ENCODE assay signal across 20 cellular contexts in the genomic region with DNA sequence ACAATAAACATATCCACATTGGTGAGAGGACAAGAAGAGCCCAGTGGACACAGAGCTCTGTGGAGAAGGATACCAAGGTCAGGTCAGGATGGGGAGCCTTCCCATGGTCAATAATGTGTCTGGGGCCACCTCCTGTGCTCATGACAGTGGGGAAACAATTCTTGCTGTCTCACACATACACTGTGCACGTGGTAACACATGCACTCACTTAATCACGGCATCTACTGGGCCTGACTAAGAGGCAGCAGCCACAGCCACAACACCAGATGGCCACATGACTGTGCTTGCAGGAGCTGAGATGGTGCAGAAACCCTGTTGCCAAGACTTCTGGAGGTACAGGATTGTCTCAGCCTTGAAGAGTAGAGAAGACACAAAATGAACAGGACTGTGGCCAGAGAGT. TPM values are rescaled to one million over a fixed set of nuclear protein-coding genes. Genes with fewer than 3 reads are reported as not detected.
"Had no signal": no experiment of that assay in that cellular context is flagged by ENCODE, and none has a peak within 500 bp of the region (broad histone marks: within the 10 kb centered on the region; RNA-seq: fewer than 3 reads in every experiment).

No MANE protein-coding gene starts in this region.

- FAIRE-seq: endothelial cell of umbilical vein, kidney had no signal

- H3K27me3 ChIP-seq: adrenal gland, tibial nerve, vagina had no signal

- DNase-seq: activated CD4-positive, alpha-beta T cell treated with anti-CD3 and anti-CD28 coated beads for 1 hour; activated gamma-delta T cell treated with Interleukin-2 at 50 U/mL for 16 hours; adrenal gland; dermis blood vessel endothelial cell; effector memory CD4-positive, alpha-beta T cell; gastrocnemius medialis; head of caudate nucleus; kidney; occipital lobe; psoas muscle; right cardiac atrium had no signal

- H3K9me3 ChIP-seq: adrenal gland, gastrocnemius medialis, psoas muscle, tibial nerve, vagina had no signal

- H3K4me1 ChIP-seq: adrenal gland, gastrocnemius medialis, psoas muscle, tibial nerve, vagina had no signal

- H3K36me3 ChIP-seq: adrenal gland, gastrocnemius medialis, tibial nerve, vagina had no signal

- H3K4me3 ChIP-seq: adrenal gland, gastrocnemius medialis, lung, psoas muscle, tibial nerve, vagina had no signal

- H3K27ac ChIP-seq: adrenal gland, gastrocnemius medialis, psoas muscle, tibial nerve, vagina had no signal

RNA-seq across cellular contexts. Expression of gene C22orf42, which starts 28.6 kb away (rescaled TPM):
- total RNA-seq: activated naive CD4-positive, alpha-beta T cell treated with anti-CD3 and anti-CD28 coated beads, Interleukin-2, amount 50 U/mL, for 72 hours; chondrocyte; dermis blood vessel endothelial cell; endothelial cell of umbilical vein; gastrocnemius medialis; kidney; left lobe of liver; lung; occipital lobe; psoas muscle; right cardiac atrium; skeletal muscle tissue; T-helper 1 cell treated with Interleukin-12 subunit alpha and Interleukin-12 subunit beta and Interleukin-4 antibody, amounts not matched to agents 30 ng/mL and 1 ng/mL, for 36 hours; tibial nerve; vagina had no signal
- polyA plus RNA-seq: endothelial cell of umbilical vein, psoas muscle, right cardiac atrium had no signal
